ENCODE assay signal across 19 cellular contexts in genomic region chr6:140311146-140311545, GRCh38.
"Had no signal": no experiment of that assay in that cellular context is flagged by ENCODE, and none has a peak within 500 bp of the region (broad histone marks: within the 10 kb centered on the region; RNA-seq: fewer than 3 reads in every experiment).

No MANE protein-coding gene starts in this region.

- H3K9me3 Mint-ChIP-seq: activated CD4-positive, alpha-beta T cell treated with anti-CD3 and anti-CD28 coated beads, Interleukin-2, amount 10 ng/mL, durations not matched to agents 7 days and 5 days; activated T-helper 2 cell treated with anti-CD3 and anti-CD28 coated beads, Interferon-gamma antibody, Interleukin-2, Interleukin-4, amounts not matched to agents 10 μg/mL and 5 μg/mL and 100 μg/mL, durations not matched to agents 14 hours and 24 hours and 36 hours had no signal

- H3K9ac ChIP-seq: parathyroid adenoma had no signal

- H3K27me3 Mint-ChIP-seq: activated CD4-positive, alpha-beta T cell treated with anti-CD3 and anti-CD28 coated beads, Interleukin-2, amount 10 ng/mL, durations not matched to agents 7 days and 5 days; activated T-cell treated with anti-CD3 and anti-CD28 coated beads, Interleukin-2, amount 50 U/mL, for 24 hours; stimulated activated naive B cell treated with anti-CD40 and anti-IgM and Interleukin-4, amounts not matched to agents 10 μg/mL and 1 μg/mL and 100 μg/mL, for 72 hours had no signal

- H3K36me3 Mint-ChIP-seq: natural killer cell; stimulated activated naive B cell treated with anti-CD40 and anti-IgM and Interleukin-4, amounts not matched to agents 10 μg/mL and 1 μg/mL and 100 μg/mL, for 72 hours had no signal

- H3K9me3 ChIP-seq: breast epithelium, lower lobe of right lung, right lobe of liver, upper lobe of right lung had no signal

- H3K27ac ChIP-seq: breast epithelium, foreskin keratinocyte, hepatocyte, lower lobe of right lung, parathyroid adenoma, right lobe of liver, upper lobe of right lung had no signal

- H3K27ac Mint-ChIP-seq: activated CD4-positive, alpha-beta T cell treated with anti-CD3 and anti-CD28 coated beads, Interleukin-2, amount 10 ng/mL, durations not matched to agents 7 days and 5 days; activated CD8-positive, alpha-beta T cell treated with anti-CD3 and anti-CD28 coated beads, Interleukin-2, amount 10 ng/mL, durations not matched to agents 7 days and 5 days; activated T-cell treated with anti-CD3 and anti-CD28 coated beads, Interleukin-2, amount 50 U/mL, for 24 hours; activated T-helper 2 cell treated with anti-CD3 and anti-CD28 coated beads, Interferon-gamma antibody, Interleukin-2, Interleukin-4, amounts not matched to agents 10 μg/mL and 5 μg/mL and 100 μg/mL, durations not matched to agents 14 hours and 24 hours and 36 hours; natural killer cell; stimulated activated naive B cell treated with anti-CD40 and anti-IgM and Interleukin-4, amounts not matched to agents 10 μg/mL and 1 μg/mL and 100 μg/mL, for 72 hours had no signal

- H3K4me1 Mint-ChIP-seq: activated CD4-positive, alpha-beta T cell treated with anti-CD3 and anti-CD28 coated beads, Interleukin-2, amount 10 ng/mL, durations not matched to agents 7 days and 5 days; natural killer cell had no signal

- H3K4me2 ChIP-seq: hepatocyte had no signal

- H3K4me1 ChIP-seq: breast epithelium, foreskin keratinocyte, lower lobe of right lung, parathyroid adenoma, upper lobe of right lung had no signal

- H3K4me3 Mint-ChIP-seq: activated CD4-positive, alpha-beta T cell treated with anti-CD3 and anti-CD28 coated beads, Interleukin-2, amount 10 ng/mL, durations not matched to agents 7 days and 5 days; activated CD8-positive, alpha-beta T cell treated with anti-CD3 and anti-CD28 coated beads, Interleukin-2, amount 10 ng/mL, durations not matched to agents 7 days and 5 days; activated T-cell treated with anti-CD3 and anti-CD28 coated beads, Interleukin-2, amount 50 U/mL, for 24 hours; natural killer cell; stimulated activated naive B cell treated with anti-CD40 and anti-IgM and Interleukin-4, amounts not matched to agents 10 μg/mL and 1 μg/mL and 100 μg/mL, for 72 hours had no signal

- H3K27me3 ChIP-seq: breast epithelium, foreskin keratinocyte, hepatocyte, right lobe of liver, upper lobe of right lung had no signal

- H3K79me2 ChIP-seq: hepatocyte, parathyroid adenoma had no signal

- H2AFZ ChIP-seq: hepatocyte, parathyroid adenoma had no signal

- H3K36me3 ChIP-seq: breast epithelium, lower lobe of right lung, right lobe of liver, upper lobe of right lung had no signal

- H3K4me3 ChIP-seq: breast epithelium, hepatocyte, lower lobe of right lung, right lobe of liver, upper lobe of right lung had no signal

- DNase-seq: activated CD4-positive, alpha-beta T cell treated with anti-CD3 and anti-CD28 coated beads, Interleukin-2, amount 10 ng/mL, durations not matched to agents 7 days and 5 days; activated CD4-positive, CD25-positive, alpha-beta regulatory T cell; activated CD8-positive, alpha-beta T cell treated with anti-CD3 and anti-CD28 coated beads, Interleukin-2, amount 10 ng/mL, durations not matched to agents 7 days and 5 days; activated naive CD4-positive, alpha-beta T cell treated with anti-CD3 and anti-CD28 coated beads, Interleukin-2, amount 50 U/mL, for 16 hours; activated T-cell treated with anti-CD3 and anti-CD28 coated beads, Interleukin-2, amount 50 U/mL, for 24 hours; effector CD8-positive, alpha-beta T cell; foreskin keratinocyte; islet precursor cell; lower lobe of right lung; natural killer cell; right lobe of liver; stimulated activated naive B cell treated with anti-CD40 and anti-IgM and Interleukin-4, amounts not matched to agents 10 μg/mL and 1 μg/mL and 100 μg/mL, for 72 hours; T-helper 1 cell; T-helper 9 cell; upper lobe of right lung had no signal
